In genomic region chr13:77333521-77334083, GRCh38 we compare ENCODE assay signal across 19 cellular contexts.
"Had no signal": no experiment of that assay in that cellular context is flagged by ENCODE, and none has a peak within 500 bp of the region (broad histone marks: within the 10 kb centered on the region; RNA-seq: fewer than 3 reads in every experiment).

No MANE protein-coding gene starts in this region.

- H3K4me3 ChIP-seq: body of pancreas, coronary artery, heart right ventricle, left lung, neural progenitor cell, ovary had no signal

- H3K27me3 ChIP-seq: body of pancreas, foreskin keratinocyte, left lung, ovary had no signal

- H3K9ac ChIP-seq: neural progenitor cell had no signal

- FAIRE-seq: endothelial cell of umbilical vein, islet of Langerhans had no signal

- DNase-seq: activated CD8-positive, alpha-beta memory T cell treated with anti-CD3 and anti-CD28 coated beads, Interleukin-2, amount 10 ng/mL, durations not matched to agents 7 days and 5 days; activated effector memory CD4-positive, alpha-beta T cell treated with anti-CD3 and anti-CD28 coated beads, Interleukin-2, amount 50 U/mL, for 16 hours; activated T-cell treated with anti-CD3 and anti-CD28 coated beads, Interleukin-2, amount 50 U/mL, for 24 hours; amniotic stem cell; body of pancreas; central memory CD4-positive, alpha-beta T cell; effector CD4-positive, alpha-beta T cell; foreskin keratinocyte; heart right ventricle; left lung; mesendoderm; ovary; stimulated activated CD4-positive, alpha-beta T cell treated with anti-CD3 and anti-CD28 coated beads, Interleukin-12 subunit alpha, Interleukin-12 subunit beta, amount 100 ng/mL, for 4 hours; stimulated activated naive CD4-positive, alpha-beta T cell treated with Interleukin-2 at 50 U/mL for 16 hours had no signal

- ATAC-seq: activated CD8-positive, alpha-beta memory T cell treated with anti-CD3 and anti-CD28 coated beads, Interleukin-2, amount 10 ng/mL, durations not matched to agents 7 days and 5 days; activated naive CD4-positive, alpha-beta T cell treated with anti-CD3 and anti-CD28 coated beads, Interleukin-2, amount 50 U/mL, for 72 hours; body of pancreas; foreskin keratinocyte; heart right ventricle; left lung had no signal

- H3K9me3 ChIP-seq: body of pancreas, heart right ventricle, left lung, ovary had no signal

- H3K4me2 ChIP-seq: neural progenitor cell had no signal

- H3K27ac ChIP-seq: body of pancreas, coronary artery, foreskin keratinocyte, heart right ventricle, left lung, neural progenitor cell, ovary had no signal

- H2AFZ ChIP-seq: neural progenitor cell had no signal

- H3K36me3 ChIP-seq: heart right ventricle, left lung, neural progenitor cell, ovary had no signal
